12 cellular contexts compared by ENCODE assay signal in the genomic region with DNA sequence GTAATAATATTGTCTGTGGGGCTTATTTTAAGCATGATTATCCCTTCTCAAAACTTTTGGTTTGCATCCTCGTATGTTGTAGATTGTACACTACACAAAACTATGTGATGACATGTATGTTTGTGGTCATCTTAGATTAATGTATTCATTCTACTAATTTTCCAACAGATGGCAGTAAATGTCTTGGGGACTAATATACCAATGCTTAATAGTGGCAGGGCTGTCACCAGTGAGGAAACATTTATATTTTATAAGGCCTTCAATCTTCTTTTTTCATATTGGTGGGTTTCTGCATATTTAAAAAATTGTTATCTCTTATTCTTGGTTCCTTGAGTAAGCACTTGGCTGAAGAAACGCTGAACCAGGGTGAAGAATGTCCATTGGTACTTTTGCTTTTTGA.
A peak's percentile ranks its signal among the peaks of the same experiment; 100 is the strongest.
DNase-seq lines count a peak whose midpoint lies in the region; ATAC-seq, FAIRE-seq and TF ChIP-seq lines count a peak whose summit lies in the region.
"Had no signal": no experiment of that assay in that cellular context is flagged by ENCODE, and none has a peak within 500 bp of the region (broad histone marks: within the 10 kb centered on the region; RNA-seq: fewer than 3 reads in every experiment).

No MANE protein-coding gene starts in this region.

- POLR2A ChIA-PET in A549 (lab: Yijun Ruan, JAX) (no interaction called here), HCT116 (lab: Charles Lee) (no interaction called here)
- POLR2A ChIA-PET in naive thymus-derived CD4-positive, alpha-beta T cell (lab: Charles Lee): no interaction called here
- POLR2A ChIA-PET in activated CD4-positive, alpha-beta memory T cell treated with anti-CD3 and anti-CD28 coated beads for 36 hours (lab: Charles Lee): no interaction called here

- no peaks in the 10 kb centered on the region for H3K4me1 ChIP-seq in A549
- no peaks in the 10 kb centered on the region for H3K4me1 ChIP-seq in HCT116 (ENCODE audit: control insufficient read depth in 1 of 2, insufficient read depth in 2 of 2, low read length in 2 of 2)
- no peaks in the 10 kb centered on the region for H3K4me1 ChIP-seq in naive thymus-derived CD4-positive, alpha-beta T cell (ENCODE audit: control insufficient read depth in 2 of 2, insufficient read depth in 2 of 2, low read length in 2 of 2)

- H3K4me1 Mint-ChIP-seq in naive thymus-derived CD4-positive, alpha-beta T cell: no peaks in the 10 kb centered on the region
- H3K4me1 Mint-ChIP-seq in activated CD4-positive, alpha-beta memory T cell treated with anti-CD3 and anti-CD28 coated beads for 36 hours (ENCODE audit: low read depth): no peaks in the 10 kb centered on the region
- H3K4me1 Mint-ChIP-seq in nephron progenitor cell: no peaks in the 10 kb centered on the region

- H3K4me3 ChIP-seq in A549 (no peak overlapping the region), HCT116 (replicated peaks in 1 of 2; ENCODE audit: low read depth in 1 of 2, low read length in 2 of 2) (no peak overlapping the region)
- no peak overlapping the region for H3K4me3 ChIP-seq in naive thymus-derived CD4-positive, alpha-beta T cell (ENCODE audit: low read length)

- H3K27ac ChIP-seq in A549 (no peak overlapping the region), HCT116 (ENCODE audit: low read depth, low read length) (no peak overlapping the region)
- H3K27ac ChIP-seq in naive thymus-derived CD4-positive, alpha-beta T cell (ENCODE audit: low read depth, low read length): no peak overlapping the region

- H3K9me3 ChIP-seq in A549 (peaks cover under 1% of the 10 kb centered on the region; the same call in 1 of the 3 replicates), HCT116 (ENCODE audit: control insufficient read depth in 1 of 2, insufficient read depth in 1 of 2, low read depth in 1 of 2, low read length in 2 of 2) (peaks cover 0 to 4% of the 10 kb centered on the region in 2 experiments; a peak in 2 of 4 replicates)
- H3K9me3 ChIP-seq in naive thymus-derived CD4-positive, alpha-beta T cell (ENCODE audit: control insufficient read depth in 2 of 3, low read length in 3 of 3): peaks cover 0 to under 1% (median 0%) of the 10 kb centered on the region in 3 experiments

- no peak overlapping the region for H3K4me3 Mint-ChIP-seq in naive thymus-derived CD4-positive, alpha-beta T cell
- H3K4me3 Mint-ChIP-seq in activated CD4-positive, alpha-beta memory T cell treated with anti-CD3 and anti-CD28 coated beads for 36 hours: no peak overlapping the region
- H3K4me3 Mint-ChIP-seq in nephron progenitor cell: no peak overlapping the region

- TF ChIP-seq CTCF in A549 (IDR thresholded peaks at IDR 0.05): peak; percentile 37; the same call in 2 of the 3 replicates
- TF ChIP-seq CTCF in HCT116 (IDR thresholded peaks at IDR 0.05 in 2 of 3, conservative IDR thresholded peaks at IDR 0.05 in 1 of 3; ENCODE audit: borderline replicate concordance in 1 of 3, insufficient read depth in 1 of 3, low read depth in 2 of 3, low read length in 2 of 3): no peak; a peak in 1 of 6 replicates
- TF ChIP-seq CTCF in nephron progenitor cell (IDR thresholded peaks at IDR 0.05): no peak

- peaks cover 0 to 1% (median 0%) of the 10 kb centered on the region in 5 donors for H3K36me3 Mint-ChIP-seq in naive thymus-derived CD4-positive, alpha-beta T cell
- H3K36me3 Mint-ChIP-seq in activated CD4-positive, alpha-beta memory T cell treated with anti-CD3 and anti-CD28 coated beads for 36 hours: no peaks in the 10 kb centered on the region
- H3K36me3 Mint-ChIP-seq in nephron progenitor cell (ENCODE audit: low read depth): peaks cover 10% of the 10 kb centered on the region

- peak in 1 of 2 experiments; percentile 3 for DNase-seq in A549 (ENCODE audit: low read depth in 1 of 2, low spot score in 1 of 2)
- no peak for DNase-seq in HCT116 (ENCODE audit: low read depth, low spot score)
- DNase-seq in RKO (ENCODE audit: low spot score): peak; percentile 33
- peak; percentile 3 for DNase-seq in iris pigment epithelial cell (ENCODE audit: low read depth)
- no peak for DNase-seq in naive thymus-derived CD4-positive, alpha-beta T cell
- DNase-seq in activated CD4-positive, alpha-beta memory T cell treated with anti-CD3 and anti-CD28 coated beads for 36 hours: no peak
- no peak for DNase-seq in stimulated activated CD4-positive, alpha-beta T cell treated with anti-CD3 and anti-CD28 coated beads, Interleukin-2, amount 100 ng/mL, for 24 hours
- DNase-seq in nephron progenitor cell: no peak
- DNase-seq: activated T-cell treated with anti-CD3 and anti-CD28 coated beads for 4 hours; DMS79; effector CD8-positive, alpha-beta T cell; SHP77 had no signal

- H3K27me3 ChIP-seq in HCT116 (ENCODE audit: insufficient read depth, low read length): no peaks in the 10 kb centered on the region
- no peaks in the 10 kb centered on the region for H3K27me3 ChIP-seq in naive thymus-derived CD4-positive, alpha-beta T cell (ENCODE audit: control insufficient read depth in 2 of 2, insufficient read depth in 2 of 2, low read length in 2 of 2)

- H3K9me2 ChIP-seq in HCT116 (ENCODE audit: insufficient read depth): no peaks in the 10 kb centered on the region

- H3K79me2 ChIP-seq in HCT116 (ENCODE audit: insufficient read depth, low read length): no peaks in the 10 kb centered on the region

- peak in 1 of 2 experiments; percentile 49; a peak in 3 of 5 replicates for TF ChIP-seq RAD21 in A549 (conservative IDR thresholded peaks at IDR 0.05 in 1 of 2, IDR thresholded peaks at IDR 0.05 in 1 of 2)
- peak; percentile 17; the same call in 1 of the 2 replicates for TF ChIP-seq RAD21 in HCT116 (IDR thresholded peaks at IDR 0.05; ENCODE audit: low read depth)

- RAD21 ChIA-PET in HCT116 (lab: Charles Lee; ENCODE audit: low non-redundant PET in 1 of 2, low total read pairs in 2 of 2, uncharacterized antibody in 2 of 2, unreplicated experiment in 2 of 2): no interaction called here

- H2AFZ ChIP-seq in HCT116 (ENCODE audit: low read depth, low read length, poor library complexity, severe bottlenecking): no peak overlapping the region

- ATAC-seq in A549 (no peak; a peak in 1 of 6 replicates), HCT116 (no peak)
- no peak for ATAC-seq in naive thymus-derived CD4-positive, alpha-beta T cell

- H3K27me3 Mint-ChIP-seq in naive thymus-derived CD4-positive, alpha-beta T cell: no peaks in the 10 kb centered on the region
- H3K27me3 Mint-ChIP-seq in activated CD4-positive, alpha-beta memory T cell treated with anti-CD3 and anti-CD28 coated beads for 36 hours: no peaks in the 10 kb centered on the region
- no peaks in the 10 kb centered on the region for H3K27me3 Mint-ChIP-seq in nephron progenitor cell (ENCODE audit: low read depth, poor library complexity)

- H4K20me1 ChIP-seq in HCT116 (ENCODE audit: insufficient read depth): no peaks in the 10 kb centered on the region

- intact Hi-C loops in HCT116 (cut with micrococcal nuclease): no loop called here
- intact Hi-C loops in naive thymus-derived CD4-positive, alpha-beta T cell (cut with micrococcal nuclease): no loop called here
- intact Hi-C loops in activated CD4-positive, alpha-beta memory T cell treated with anti-CD3 and anti-CD28 coated beads for 36 hours (cut with micrococcal nuclease): no loop called here

- peak; percentile 94 for FAIRE-seq in A549 (lab: Jason Lieb, UNC)

- H3K9me3 Mint-ChIP-seq in naive thymus-derived CD4-positive, alpha-beta T cell: peaks cover 0 to 18% (median 8%) of the 10 kb centered on the region in 11 donors
- H3K9me3 Mint-ChIP-seq in activated CD4-positive, alpha-beta memory T cell treated with anti-CD3 and anti-CD28 coated beads for 36 hours: peaks cover 9% of the 10 kb centered on the region
- H3K9me3 Mint-ChIP-seq in nephron progenitor cell: peaks cover 30% of the 10 kb centered on the region

- CTCF ChIA-PET in A549 (lab: Yijun Ruan, JAX) (interaction anchor here (0.6 to 1.2 kb wide), 3 partner anchors 74 to 516 kb away, joined by 3 to 5 read pairs (median 4); no protein-coding TSS in a partner anchor), HCT116 (lab: Charles Lee) (no interaction called here)
- CTCF ChIA-PET in naive thymus-derived CD4-positive, alpha-beta T cell (lab: Charles Lee): no interaction called here
- CTCF ChIA-PET in activated CD4-positive, alpha-beta memory T cell treated with anti-CD3 and anti-CD28 coated beads for 36 hours (lab: Charles Lee): no interaction called here

- H3K4me2 ChIP-seq in A549 (no peak overlapping the region), HCT116 (ENCODE audit: low read length) (no peak overlapping the region)

- H3K27ac Mint-ChIP-seq in naive thymus-derived CD4-positive, alpha-beta T cell: no peak overlapping the region
- H3K27ac Mint-ChIP-seq in activated CD4-positive, alpha-beta memory T cell treated with anti-CD3 and anti-CD28 coated beads for 36 hours: no peak overlapping the region
- no peak overlapping the region for H3K27ac Mint-ChIP-seq in nephron progenitor cell

- TF ChIP-seq EP300 in A549 (IDR thresholded peaks at IDR 0.05): no peak

- BruUV-seq in HCT116 (replicated peaks; lab: Mats Ljungman, UMichigan): no TSS peak

- no peak for TF ChIP-seq POLR2A in A549 (IDR thresholded peaks at IDR 0.05; ENCODE audit: low read length)
- TF ChIP-seq POLR2A in HCT116 (IDR thresholded peaks at IDR 0.05; ENCODE audit: borderline replicate concordance, extremely low read depth, insufficient read depth, insufficient read length): no peak

- 10% methylated on average over 2 of the region's 2 CpGs for WGBS in A549 (ENCODE audit: missing lambda C conversion rate)

- H3K36me3 ChIP-seq in HCT116 (ENCODE audit: control insufficient read depth in 1 of 2, insufficient read depth in 2 of 2, low read length in 2 of 2): no peaks in the 10 kb centered on the region
- no peaks in the 10 kb centered on the region for H3K36me3 ChIP-seq in naive thymus-derived CD4-positive, alpha-beta T cell (ENCODE audit: control insufficient read depth in 2 of 3, insufficient read depth in 3 of 3, low read length in 3 of 3)

- H3K9ac ChIP-seq in HCT116 (ENCODE audit: low read length): no peak overlapping the region

TF ChIP-seq in A549, 52 proteins besides CTCF, POLR2A, EP300 and RAD21:
- no peak for TF ChIP-seq JUNB (IDR thresholded peaks at IDR 0.05)
- peak; percentile 34; the same call in 1 of the 3 replicates for TF ChIP-seq SMC3 (IDR thresholded peaks at IDR 0.05)

TF ChIP-seq in HCT116, 20 proteins besides CTCF, POLR2A, EP300 and RAD21 (continues in another document):
- TF ChIP-seq YY1 (IDR thresholded peaks at IDR 0.05; ENCODE audit: extremely low read depth, insufficient replicate concordance, low read depth, low read length) (no peak), EZH2phosphoT487 (IDR thresholded peaks at IDR 0.05; ENCODE audit: borderline replicate concordance) (no peak), SIN3A (IDR thresholded peaks at IDR 0.05; ENCODE audit: low read depth) (no peak)

Comparison
In these comparisons a context has a peak if more than half of its experiments do, and no peak if none do; other contexts are left out.
1. DNase-seq: peak in RKO (single experiment) and iris pigment epithelial cell (single experiment); none in HCT116 (single experiment), naive thymus-derived CD4-positive, alpha-beta T cell (0 of 9), activated CD4-positive, alpha-beta memory T cell treated with anti-CD3 and anti-CD28 coated beads for 36 hours (single experiment), stimulated activated CD4-positive, alpha-beta T cell treated with anti-CD3 and anti-CD28 coated beads, Interleukin-2, amount 100 ng/mL, for 24 hours (0 of 2) and nephron progenitor cell (single experiment).